9 cellular contexts compared by ENCODE assay signal in genomic region chr13:42574011-42574410, GRCh38. TPM values are rescaled to one million over a fixed set of nuclear protein-coding genes. Genes with fewer than 3 reads are reported as not detected.
DNase-seq lines count a peak whose midpoint lies in the region; ATAC-seq lines count a peak whose summit lies in the region.
"Had no signal": no experiment of that assay in that cellular context is flagged by ENCODE, and none has a peak within 500 bp of the region (broad histone marks: within the 10 kb centered on the region; RNA-seq: fewer than 3 reads in every experiment).

A gene with protein sequence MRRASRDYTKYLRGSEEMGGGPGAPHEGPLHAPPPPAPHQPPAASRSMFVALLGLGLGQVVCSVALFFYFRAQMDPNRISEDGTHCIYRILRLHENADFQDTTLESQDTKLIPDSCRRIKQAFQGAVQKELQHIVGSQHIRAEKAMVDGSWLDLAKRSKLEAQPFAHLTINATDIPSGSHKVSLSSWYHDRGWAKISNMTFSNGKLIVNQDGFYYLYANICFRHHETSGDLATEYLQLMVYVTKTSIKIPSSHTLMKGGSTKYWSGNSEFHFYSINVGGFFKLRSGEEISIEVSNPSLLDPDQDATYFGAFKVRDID (plus strand): TSS chr13:42574152. CDS start chr13:42574304, 152 bp downstream.

- H3K9me3 Mint-ChIP-seq in activated T-cell treated with anti-CD3 and anti-CD28 coated beads, Interleukin-2, amount 50 U/mL, for 4 hours: no peaks in the 10 kb centered on the region

- H3K4me1 Mint-ChIP-seq in activated T-cell treated with anti-CD3 and anti-CD28 coated beads, Interleukin-2, amount 50 U/mL, for 4 hours (ENCODE audit: low read depth): peaks cover 28% of the 10 kb centered on the region

- ATAC-seq in GM19043 (IDR thresholded peaks at IDR 0.05; ENCODE audit: low read depth, unreplicated experiment): peak; percentile 20
- ATAC-seq in HG02943 (IDR thresholded peaks at IDR 0.05; ENCODE audit: low read depth, unreplicated experiment): peak; percentile 37
- peak; percentile 25 to 47 for ATAC-seq in activated T-cell treated with anti-CD3 and anti-CD28 coated beads, Interleukin-2, amount 50 U/mL, for 4 hours

- H3K4me3 Mint-ChIP-seq in activated T-cell treated with anti-CD3 and anti-CD28 coated beads, Interleukin-2, amount 50 U/mL, for 4 hours: peak within 1 kb of the TSS; percentile 81

- peaks cover 23% of the 10 kb centered on the region for H3K27me3 Mint-ChIP-seq in activated T-cell treated with anti-CD3 and anti-CD28 coated beads, Interleukin-2, amount 50 U/mL, for 4 hours (ENCODE audit: low read depth)

- no peaks in the 10 kb centered on the region for H3K36me3 Mint-ChIP-seq in activated T-cell treated with anti-CD3 and anti-CD28 coated beads, Interleukin-2, amount 50 U/mL, for 4 hours (ENCODE audit: insufficient read depth)

- peak; percentile 7 for DNase-seq in activated T-cell treated with anti-CD3 and anti-CD28 coated beads, Interleukin-2, amount 50 U/mL, for 4 hours
- DNase-seq in iPS-NIHi7 (ENCODE audit: extremely low spot score) (peak; percentile 56), NCI-H1092 treated with DMSO at 0.1 percent for 48 hours (lab: John Stamatoyannopoulos, UW) (no peak), NCI-H1105 (lab: John Stamatoyannopoulos, UW) (no peak), NCI-H1092 (lab: John Stamatoyannopoulos, UW) (no peak)
- DNase-seq in stimulated activated CD8-positive, alpha-beta memory T cell treated with anti-CD3 and anti-CD28 coated beads, Interleukin-4, amount 100 ng/mL, for 48 hours: peak; percentile 45

RNA-seq across cellular contexts. Expression of the gene that starts here (rescaled TPM):
- total RNA-seq in activated T-cell treated with anti-CD3 and anti-CD28 coated beads, Interleukin-2, amount 50 U/mL, for 4 hours: 10 to 100 TPM in 1 of 3 donors, 1 to 10 TPM in 2; 5.7 to 26.4 (median 8.5) TPM
- total RNA-seq: RPMI7951 had no signal

Comparison
In these comparisons a context has a peak if more than half of its experiments do, and no peak if none do; other contexts are left out.
1. DNase-seq: peak in activated T-cell treated with anti-CD3 and anti-CD28 coated beads, Interleukin-2, amount 50 U/mL, for 4 hours (single experiment), iPS-NIHi7 (single experiment) and stimulated activated CD8-positive, alpha-beta memory T cell treated with anti-CD3 and anti-CD28 coated beads, Interleukin-4, amount 100 ng/mL, for 48 hours (single experiment); none in NCI-H1092 treated with DMSO at 0.1 percent for 48 hours (single experiment), NCI-H1105 (single experiment) and NCI-H1092 (single experiment).
2. Peak in every context shown above with its lines, with median percentiles within 50 percentile points of each other: ATAC-seq.